ENCODE assay signal across 9 cellular contexts in the genomic region with DNA sequence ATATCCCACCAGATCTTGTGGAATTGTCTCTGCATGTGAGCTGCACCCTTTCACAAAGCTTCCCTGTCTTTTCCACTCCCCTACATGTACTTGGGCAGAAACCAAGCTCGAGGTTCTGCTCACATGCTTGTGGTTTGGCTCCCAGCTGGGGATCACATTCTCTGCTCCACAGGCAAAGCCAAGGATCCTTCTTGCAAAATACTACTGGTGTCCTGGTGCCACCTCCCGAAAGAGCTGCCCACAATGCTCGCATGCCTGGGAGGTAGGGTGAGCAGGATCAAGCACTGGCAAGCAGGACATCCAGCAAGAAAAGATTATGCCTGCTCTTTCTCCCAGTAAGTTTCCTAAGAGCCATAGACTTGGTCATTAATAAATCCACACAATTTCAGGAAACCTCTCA. TPM values are rescaled to one million over a fixed set of nuclear protein-coding genes. Genes with fewer than 3 reads are reported as not detected.
DNase-seq lines count a peak whose midpoint lies in the region; ATAC-seq, FAIRE-seq and TF ChIP-seq lines count a peak whose summit lies in the region.
"Had no signal": no experiment of that assay in that cellular context is flagged by ENCODE, and none has a peak within 500 bp of the region (broad histone marks: within the 10 kb centered on the region; RNA-seq: fewer than 3 reads in every experiment).

No MANE protein-coding gene starts in this region.

- TF ChIP-seq CTCF in IMR-90 (conservative IDR thresholded peaks at IDR 0.05; ENCODE audit: low read depth, low read length) (no peak), bronchial epithelial cell (IDR thresholded peaks at IDR 0.05; ENCODE audit: insufficient read depth, low read length, severe bottlenecking) (peak; percentile 11), upper lobe of right lung (IDR thresholded peaks at IDR 0.05) (no peak)

- no peak overlapping the region for H3K23ac ChIP-seq in IMR-90 (ENCODE audit: low read depth, low read length)

- H2BK5ac ChIP-seq in IMR-90 (ENCODE audit: low read depth, low read length, poor library complexity, severe bottlenecking): no peak overlapping the region

- no peak overlapping the region for H3K27ac ChIP-seq in IMR-90 (ENCODE audit: insufficient read depth, low read length)
- peak overlapping the region; percentile 15 for H3K27ac ChIP-seq in upper lobe of right lung
- H3K27ac ChIP-seq: HL-60 had no signal

- H4K5ac ChIP-seq in IMR-90 (ENCODE audit: low read depth, low read length): no peak overlapping the region

- intact Hi-C loops in IMR-90 (cut with micrococcal nuclease) (loop anchor here (5.0 kb wide), 1 partner anchor 97 kb away; no protein-coding TSS in a partner anchor), upper lobe of right lung (cut with DNase I) (no loop called here)

- no CpG with 5 or more reads among the region's 3 CpGs for WGBS in IMR-90 (ENCODE audit: extremely low coverage in 2 of 2, insufficient read length in 1 of 2), 2 experiments

- H4K91ac ChIP-seq in IMR-90 (ENCODE audit: insufficient read depth, low read depth, low read length): no peak overlapping the region

- H3K4me3 ChIP-seq in IMR-90 (ENCODE audit: insufficient read depth, low read depth, low read length) (no peak overlapping the region), bronchial epithelial cell (ENCODE audit: low read depth, low read length) (no peak overlapping the region), upper lobe of right lung (no peak overlapping the region)

- DNase-seq in IMR-90 (peak; percentile 87), bronchial epithelial cell (ENCODE audit: low read depth) (peak; percentile 54), kidney glomerular epithelial cell (lab: John Stamatoyannopoulos, UW) (peak; percentile 81), upper lobe of right lung (peak; percentile 71), COLO668 (lab: John Stamatoyannopoulos, UW; ENCODE audit: unreplicated experiment) (no peak)

- in situ Hi-C loops in IMR-90 (cut with MboI; ENCODE audit: low sequenced_read_pairs): no loop called here

- dilution Hi-C loops in IMR-90 (cut with HindIII; ENCODE audit: low sequenced_read_pairs, unreplicated experiment): no loop called here

- no peak for TF ChIP-seq POLR2A in IMR-90 (IDR thresholded peaks at IDR 0.05; ENCODE audit: low read depth, low read length)

- H4K8ac ChIP-seq in IMR-90 (ENCODE audit: low read depth in 2 of 2, low read length in 2 of 2): no peak overlapping the region

- H3K4me1 ChIP-seq in IMR-90 (ENCODE audit: control insufficient read depth, insufficient read depth, low read length) (peaks cover 3% of the 10 kb centered on the region; the same call in 1 of the 2 replicates), upper lobe of right lung (peaks cover 6% of the 10 kb centered on the region)

- no peaks in the 10 kb centered on the region for H3K9me3 ChIP-seq in IMR-90 (ENCODE audit: control insufficient read depth, insufficient read depth, low read length)
- H3K9me3 ChIP-seq in upper lobe of right lung: no peaks in the 10 kb centered on the region

- peak overlapping the region; percentile 57 for H2AK9ac ChIP-seq in IMR-90 (replicated peaks; ENCODE audit: low read depth, low read length, poor library complexity)

- H2AFZ ChIP-seq in IMR-90 (replicated peaks; ENCODE audit: low read length, poor library complexity): peak overlapping the region; percentile 48

- ATAC-seq in IMR-90 (ENCODE audit: low read depth) (peak; percentile 89), upper lobe of right lung (peak; percentile 84), HG02610 (IDR thresholded peaks at IDR 0.05; ENCODE audit: unreplicated experiment) (no peak), GM18511 (IDR thresholded peaks at IDR 0.05; ENCODE audit: unreplicated experiment) (no peak)
- ATAC-seq: SK-N-SH treated with all-trans-retinoic acid at 6 μM for 48 hours had no signal

- FAIRE-seq in bronchial epithelial cell (lab: Jason Lieb, UNC): peak; percentile 93

- no peak overlapping the region for H2AK5ac ChIP-seq in IMR-90 (ENCODE audit: low read depth, low read length)

- no peak overlapping the region; the same call in 1 of the 2 replicates for H3K14ac ChIP-seq in IMR-90 (replicated peaks; ENCODE audit: low read depth, low read length)

- H3K4ac ChIP-seq in IMR-90 (ENCODE audit: low read depth, low read length): no peak overlapping the region

- no peak overlapping the region for H3K9ac ChIP-seq in IMR-90 (ENCODE audit: low read depth, low read length)

- peak overlapping the region; percentile 14; the same call in 1 of the 2 replicates for H3K18ac ChIP-seq in IMR-90 (ENCODE audit: low read depth, low read length)

- H2BK20ac ChIP-seq in IMR-90 (ENCODE audit: low read depth, low read length): peak overlapping the region; percentile 22; the same call in 1 of the 2 replicates

- no peaks in the 10 kb centered on the region for H3K79me1 ChIP-seq in IMR-90 (ENCODE audit: low read depth in 1 of 2, low read length in 2 of 2)

- H3K9me1 ChIP-seq in IMR-90 (ENCODE audit: insufficient read depth, low read length): 0 out of 2 replicates have a peak, but pooled peaks cover 3% of the 10 kb centered on the region

- H2BK15ac ChIP-seq in IMR-90 (ENCODE audit: low read depth, low read length): no peak overlapping the region

- H2BK120ac ChIP-seq in IMR-90 (ENCODE audit: low read depth, low read length): 0 out of 2 replicates have a peak overlapping the region, but pooled peaks have one; percentile 35

- BruUV-seq in IMR-90 (replicated peaks; lab: Mats Ljungman, UMichigan): no TSS peak

- CTCF ChIA-PET in IMR-90 (lab: Yijun Ruan, JAX): no interaction called here

- H4K20me1 ChIP-seq in IMR-90 (ENCODE audit: insufficient read depth, low read length): no peaks in the 10 kb centered on the region

- TF ChIP-seq RAD21 in IMR-90 (IDR thresholded peaks at IDR 0.05; ENCODE audit: low read length): no peak

- no peaks in the 10 kb centered on the region; the same call in 1 of the 2 replicates for H3K27me3 ChIP-seq in IMR-90 (ENCODE audit: control insufficient read depth, insufficient read depth, low read length)
- peaks cover 2% of the 10 kb centered on the region for H3K27me3 ChIP-seq in bronchial epithelial cell (ENCODE audit: control insufficient read depth, insufficient read depth, low read length)
- no peaks in the 10 kb centered on the region for H3K27me3 ChIP-seq in upper lobe of right lung

- H3K56ac ChIP-seq in IMR-90 (ENCODE audit: extremely low read depth, insufficient read depth, low read length): no peak overlapping the region

- no peak overlapping the region for H3K4me2 ChIP-seq in IMR-90 (ENCODE audit: low read depth, low read length)

- POLR2A ChIA-PET in IMR-90 (lab: Charles Lee; ENCODE audit: unreplicated experiment): no interaction called here

- H3K36me3 ChIP-seq in IMR-90 (ENCODE audit: control insufficient read depth, insufficient read depth, low read length) (no peaks in the 10 kb centered on the region), bronchial epithelial cell (ENCODE audit: control insufficient read depth, insufficient read depth, low read length) (no peaks in the 10 kb centered on the region), upper lobe of right lung (no peaks in the 10 kb centered on the region)

TF ChIP-seq in IMR-90, 13 proteins besides CTCF, POLR2A, EP300 and RAD21:
- TF ChIP-seq FOS (IDR thresholded peaks at IDR 0.05; ENCODE audit: low read depth, low read length) (no peak), CEBPB (IDR thresholded peaks at IDR 0.05; ENCODE audit: low read depth, low read length) (peak; percentile 73), BHLHE40 (IDR thresholded peaks at IDR 0.05; ENCODE audit: low read depth, low read length) (peak; percentile 83; the same call in 1 of the 2 replicates)

RNA-seq across cellular contexts. Expression of a gene that starts 45.1 kb away (rescaled TPM):
- under 0.01 TPM in 2 replicates for total RNA-seq in IMR-90 (2012; rRNA removed)
- polyA plus RNA-seq in IMR-90 (2012; rRNA removed): 0.03 TPM in 2 replicates
- 0.01 TPM in 1 of 2 replicates, not detected in the other for polyA plus RNA-seq in IMR-90 (2012; cell fraction: cytosol; rRNA removed)
- polyA plus RNA-seq in IMR-90 (2012; cell fraction: nucleus; rRNA removed; ENCODE audit: low replicate concordance): 0.25 TPM in 1 of 2 replicates, not detected in the other
- total RNA-seq in bronchial epithelial cell: 1.6 and 8.7 TPM in 2 replicates
- total RNA-seq in upper lobe of right lung: 14.2 TPM

Comparison
In these comparisons a context has a peak if more than half of its experiments do, and no peak if none do; other contexts are left out.
1. ATAC-seq: peak in IMR-90 (single experiment) and upper lobe of right lung (single experiment); none in HG02610 (single experiment) and GM18511 (single experiment).